Comparison of ENCODE assay signal across 30 cellular contexts in the genomic region with DNA sequence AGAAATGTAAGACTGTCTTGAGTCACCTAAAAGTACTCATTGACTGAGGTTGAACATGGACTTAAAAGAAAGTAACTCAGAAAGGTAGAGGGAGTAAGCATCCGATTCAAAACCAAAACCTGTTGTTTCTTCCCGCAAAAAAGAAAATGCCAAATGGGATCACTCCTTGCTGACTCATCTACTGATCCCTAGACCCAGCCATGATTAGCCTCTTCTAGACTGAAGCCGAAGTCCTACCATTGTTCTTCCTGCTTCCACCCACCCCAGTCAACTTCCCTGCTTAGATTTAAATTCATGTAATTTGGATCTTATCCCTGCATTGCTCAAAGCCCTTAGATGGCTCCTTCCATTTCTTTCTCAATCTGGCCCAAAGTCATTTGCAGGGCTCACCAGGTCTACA.
"Had no signal": no experiment of that assay in that cellular context is flagged by ENCODE, and none has a peak within 500 bp of the region (broad histone marks: within the 10 kb centered on the region; RNA-seq: fewer than 3 reads in every experiment).

No MANE protein-coding gene starts in this region.

- H3K4me1 ChIP-seq: esophagus muscularis mucosa, gastrocnemius medialis, right lobe of liver, upper lobe of left lung had no signal

- H3K36me3 Mint-ChIP-seq: activated naive CD4-positive, alpha-beta T cell treated with anti-CD3 and anti-CD28 coated beads, Interleukin-2, amount 10 ng/mL, durations not matched to agents 7 days and 5 days; activated naive CD8-positive, alpha-beta T cell treated with anti-CD3 and anti-CD28 coated beads, Interleukin-2, amount 10 ng/mL, durations not matched to agents 7 days and 5 days; memory B cell had no signal

- H3K4me3 Mint-ChIP-seq: activated CD4-positive, alpha-beta memory T cell treated with anti-CD3 and anti-CD28 coated beads, Interleukin-2, amount 10 ng/mL, durations not matched to agents 7 days and 5 days; activated CD4-positive, alpha-beta T cell treated with anti-CD3 and anti-CD28 coated beads, Interleukin-2, amount 10 ng/mL, durations not matched to agents 7 days and 5 days; activated naive CD4-positive, alpha-beta T cell treated with anti-CD3 and anti-CD28 coated beads, Interleukin-2, amount 10 ng/mL, durations not matched to agents 7 days and 5 days; activated naive CD8-positive, alpha-beta T cell treated with anti-CD3 and anti-CD28 coated beads, Interleukin-2, amount 10 ng/mL, durations not matched to agents 7 days and 5 days; activated T-cell treated with anti-CD3 and anti-CD28 coated beads, Interleukin-2, amount 50 U/mL, for 24 hours; effector memory CD8-positive, alpha-beta T cell; memory B cell; naive thymus-derived CD4-positive, alpha-beta T cell; stimulated activated naive CD8-positive, alpha-beta T cell treated with anti-CD3 and anti-CD28 coated beads, Interleukin-15, Interleukin-2, amounts not matched to agents 100 ng/mL and 50 ng/mL, for 24 hours; T-helper 2 cell treated with Interferon-gamma antibody and Interleukin-4, amounts not matched to agents 5 μg/mL and 100 μg/mL, for 36 hours had no signal

- H3K4me3 ChIP-seq: cardiac muscle cell, coronary artery, esophagus muscularis mucosa, gastrocnemius medialis, ovary, right lobe of liver, upper lobe of left lung had no signal

- H3K4me1 Mint-ChIP-seq: activated CD4-positive, alpha-beta memory T cell treated with anti-CD3 and anti-CD28 coated beads, Interleukin-2, amount 10 ng/mL, durations not matched to agents 7 days and 5 days; activated CD4-positive, alpha-beta T cell treated with anti-CD3 and anti-CD28 coated beads, Interleukin-2, amount 10 ng/mL, durations not matched to agents 7 days and 5 days; activated naive CD4-positive, alpha-beta T cell treated with anti-CD3 and anti-CD28 coated beads, Interleukin-2, amount 10 ng/mL, durations not matched to agents 7 days and 5 days; activated naive CD8-positive, alpha-beta T cell treated with anti-CD3 and anti-CD28 coated beads, Interleukin-2, amount 10 ng/mL, durations not matched to agents 7 days and 5 days; memory B cell; naive thymus-derived CD4-positive, alpha-beta T cell had no signal

- DNase-seq: activated CD4-positive, alpha-beta memory T cell treated with anti-CD3 and anti-CD28 coated beads, Interleukin-2, amount 10 ng/mL, durations not matched to agents 7 days and 5 days; activated CD4-positive, alpha-beta T cell treated with anti-CD3 and anti-CD28 coated beads for 1 hour; activated CD4-positive, alpha-beta T cell treated with anti-CD3 and anti-CD28 coated beads, Interleukin-2, amount 10 ng/mL, durations not matched to agents 7 days and 5 days; activated CD8-positive, alpha-beta memory T cell treated with anti-CD3 and anti-CD28 coated beads, Interleukin-2, amount 50 U/mL, for 48 hours; activated gamma-delta T cell; activated naive CD4-positive, alpha-beta T cell treated with anti-CD3 and anti-CD28 coated beads, Interleukin-2, amount 10 ng/mL, durations not matched to agents 7 days and 5 days; activated naive CD8-positive, alpha-beta T cell treated with anti-CD3 and anti-CD28 coated beads, Interleukin-2, amount 10 ng/mL, durations not matched to agents 7 days and 5 days; activated T-cell treated with anti-CD3 and anti-CD28 coated beads, Interleukin-2, amount 50 U/mL, for 24 hours; amniotic stem cell; cerebellar nuclear complex; effector memory CD8-positive, alpha-beta T cell; gastrocnemius medialis; glutamatergic neuron; islet precursor cell; midbrain; naive thymus-derived CD4-positive, alpha-beta T cell; ovary; right lobe of liver; stimulated activated CD4-positive, alpha-beta T cell treated with anti-CD3 and anti-CD28 coated beads, Interleukin-4, amount 100 ng/mL, for 1 hour; substantia nigra; T-helper 1 cell; upper lobe of left lung had no signal

- H3K27me3 Mint-ChIP-seq: activated CD4-positive, alpha-beta memory T cell treated with anti-CD3 and anti-CD28 coated beads, Interleukin-2, amount 10 ng/mL, durations not matched to agents 7 days and 5 days; activated CD4-positive, alpha-beta T cell treated with anti-CD3 and anti-CD28 coated beads, Interleukin-2, amount 10 ng/mL, durations not matched to agents 7 days and 5 days; activated naive CD4-positive, alpha-beta T cell treated with anti-CD3 and anti-CD28 coated beads, Interleukin-2, amount 10 ng/mL, durations not matched to agents 7 days and 5 days; activated naive CD8-positive, alpha-beta T cell treated with anti-CD3 and anti-CD28 coated beads, Interleukin-2, amount 10 ng/mL, durations not matched to agents 7 days and 5 days; activated T-cell treated with anti-CD3 and anti-CD28 coated beads, Interleukin-2, amount 50 U/mL, for 24 hours; effector memory CD8-positive, alpha-beta T cell; memory B cell; stimulated activated naive CD8-positive, alpha-beta T cell treated with anti-CD3 and anti-CD28 coated beads, Interleukin-15, Interleukin-2, amounts not matched to agents 100 ng/mL and 50 ng/mL, for 24 hours had no signal

- FAIRE-seq: TTC549 had no signal

- ATAC-seq: effector memory CD8-positive, alpha-beta T cell; gastrocnemius medialis; naive thymus-derived CD4-positive, alpha-beta T cell; right lobe of liver had no signal

- H3K27me3 ChIP-seq: cardiac muscle cell, esophagus muscularis mucosa, gastrocnemius medialis, ovary, right lobe of liver, upper lobe of left lung had no signal

- H3K27ac Mint-ChIP-seq: activated CD4-positive, alpha-beta memory T cell treated with anti-CD3 and anti-CD28 coated beads, Interleukin-2, amount 10 ng/mL, durations not matched to agents 7 days and 5 days; activated CD4-positive, alpha-beta T cell treated with anti-CD3 and anti-CD28 coated beads, Interleukin-2, amount 10 ng/mL, durations not matched to agents 7 days and 5 days; activated naive CD4-positive, alpha-beta T cell treated with anti-CD3 and anti-CD28 coated beads, Interleukin-2, amount 10 ng/mL, durations not matched to agents 7 days and 5 days; activated naive CD8-positive, alpha-beta T cell treated with anti-CD3 and anti-CD28 coated beads, Interleukin-2, amount 10 ng/mL, durations not matched to agents 7 days and 5 days; activated T-cell treated with anti-CD3 and anti-CD28 coated beads, Interleukin-2, amount 50 U/mL, for 24 hours; effector memory CD8-positive, alpha-beta T cell; memory B cell; naive thymus-derived CD4-positive, alpha-beta T cell; progenitor cell of endocrine pancreas; stimulated activated naive CD8-positive, alpha-beta T cell treated with anti-CD3 and anti-CD28 coated beads, Interleukin-15, Interleukin-2, amounts not matched to agents 100 ng/mL and 50 ng/mL, for 24 hours; T-helper 2 cell treated with Interferon-gamma antibody and Interleukin-4, amounts not matched to agents 5 μg/mL and 100 μg/mL, for 36 hours had no signal

- H3K9me3 ChIP-seq: gastrocnemius medialis, ovary, right lobe of liver, upper lobe of left lung had no signal

- H3K36me3 ChIP-seq: cardiac muscle cell, esophagus muscularis mucosa, gastrocnemius medialis, ovary, right lobe of liver, upper lobe of left lung had no signal

- H3K27ac ChIP-seq: cardiac muscle cell, coronary artery, esophagus muscularis mucosa, gastrocnemius medialis, ovary, right lobe of liver, upper lobe of left lung had no signal
